Comparison of ENCODE assay signal across 36 cellular contexts in genomic region chr18:37405772-37406171, GRCh38.
"Had no signal": no experiment of that assay in that cellular context is flagged by ENCODE, and none has a peak within 500 bp of the region (broad histone marks: within the 10 kb centered on the region; RNA-seq: fewer than 3 reads in every experiment).

No MANE protein-coding gene starts in this region.

- H3K36me3 ChIP-seq: adrenal gland, brain microvascular endothelial cell, breast epithelium had no signal

- H3K4me3 Mint-ChIP-seq: activated B cell treated with CpG ODN at 0.5 μM for 24 hours; activated CD4-positive, alpha-beta memory T cell treated with anti-CD3 and anti-CD28 coated beads for 36 hours; activated CD4-positive, alpha-beta T cell treated with anti-CD3 and anti-CD28 coated beads, Interleukin-2, amount 10 ng/mL, durations not matched to agents 24 days and 14 days; activated CD8-positive, alpha-beta T cell treated with anti-CD3 and anti-CD28 coated beads for 36 hours; activated naive CD4-positive, alpha-beta T cell treated with anti-CD3 and anti-CD28 coated beads for 36 hours; activated naive CD8-positive, alpha-beta T cell treated with anti-CD3 and anti-CD28 coated beads for 36 hours; activated T-cell treated with anti-CD3 and anti-CD28 coated beads, Interleukin-2, amount 50 U/mL, for 4 hours; activated T-cell treated with anti-CD3 and anti-CD28 coated beads, Interleukin-2, amount 50 U/mL, for 72 hours; activated T-helper 1 cell treated with anti-CD3 and anti-CD28 coated beads, Interleukin-12 subunit alpha, Interleukin-12 subunit beta, Interleukin-2, Interleukin-4 antibody, amounts not matched to agents 30 ng/mL and 10 ng/mL and 1 ng/mL, durations not matched to agents 14 hours and 24 hours and 36 hours; activated T-helper 17 cell treated with anti-CD3 and anti-CD28 coated beads, Interleukin-2, amount 50 U/mL, for 72 hours; central memory CD8-positive, alpha-beta T cell; T-helper 1 cell treated with Interleukin-12 subunit alpha and Interleukin-12 subunit beta and Interleukin-4 antibody, amounts not matched to agents 30 μg/mL and 1 μg/mL, for 36 hours; T-helper 2 cell treated with Interferon-gamma antibody and Interleukin-4, amounts not matched to agents 5 μg/mL and 100 μg/mL, for 36 hours had no signal

- H3K27me3 Mint-ChIP-seq: activated B cell treated with CpG ODN at 0.5 μM for 24 hours; activated CD4-positive, alpha-beta memory T cell treated with anti-CD3 and anti-CD28 coated beads for 36 hours; activated CD4-positive, alpha-beta T cell treated with anti-CD3 and anti-CD28 coated beads, Interleukin-2, amount 10 ng/mL, durations not matched to agents 24 days and 14 days; activated CD8-positive, alpha-beta T cell treated with anti-CD3 and anti-CD28 coated beads for 36 hours; activated naive CD8-positive, alpha-beta T cell treated with anti-CD3 and anti-CD28 coated beads for 36 hours; activated T-helper 17 cell treated with anti-CD3 and anti-CD28 coated beads, Interleukin-2, amount 50 U/mL, for 72 hours; central memory CD8-positive, alpha-beta T cell had no signal

- H3K9me3 Mint-ChIP-seq: activated B cell treated with CpG ODN at 0.5 μM for 24 hours; activated CD4-positive, alpha-beta memory T cell treated with anti-CD3 and anti-CD28 coated beads for 36 hours; activated CD4-positive, alpha-beta T cell treated with anti-CD3 and anti-CD28 coated beads, Interleukin-2, amount 10 ng/mL, durations not matched to agents 24 days and 14 days; activated CD8-positive, alpha-beta T cell treated with anti-CD3 and anti-CD28 coated beads for 36 hours; activated naive CD4-positive, alpha-beta T cell treated with anti-CD3 and anti-CD28 coated beads for 36 hours; activated naive CD4-positive, alpha-beta T cell treated with anti-CD3 and anti-CD28 coated beads, Interleukin-2, amount 50 U/mL, for 72 hours; activated naive CD8-positive, alpha-beta T cell treated with anti-CD3 and anti-CD28 coated beads for 36 hours; activated T-cell treated with anti-CD3 and anti-CD28 coated beads, Interleukin-2, amount 50 U/mL, for 4 hours; activated T-cell treated with anti-CD3 and anti-CD28 coated beads, Interleukin-2, amount 50 U/mL, for 72 hours; activated T-helper 1 cell treated with anti-CD3 and anti-CD28 coated beads, Interleukin-12 subunit alpha, Interleukin-12 subunit beta, Interleukin-2, Interleukin-4 antibody, amounts not matched to agents 30 ng/mL and 10 ng/mL and 1 ng/mL, durations not matched to agents 14 hours and 24 hours and 36 hours; activated T-helper 17 cell treated with anti-CD3 and anti-CD28 coated beads, Interleukin-2, amount 50 U/mL, for 72 hours; central memory CD8-positive, alpha-beta T cell; T-helper 1 cell treated with Interleukin-12 subunit alpha and Interleukin-12 subunit beta and Interleukin-4 antibody, amounts not matched to agents 30 μg/mL and 1 μg/mL, for 36 hours; T-helper 2 cell treated with Interferon-gamma antibody and Interleukin-4, amounts not matched to agents 5 μg/mL and 100 μg/mL, for 36 hours had no signal

- H3K27ac Mint-ChIP-seq: activated B cell treated with CpG ODN at 0.5 μM for 24 hours; activated CD4-positive, alpha-beta memory T cell treated with anti-CD3 and anti-CD28 coated beads for 36 hours; activated CD4-positive, alpha-beta T cell treated with anti-CD3 and anti-CD28 coated beads, Interleukin-2, amount 10 ng/mL, durations not matched to agents 24 days and 14 days; activated CD8-positive, alpha-beta T cell treated with anti-CD3 and anti-CD28 coated beads for 36 hours; activated naive CD4-positive, alpha-beta T cell treated with anti-CD3 and anti-CD28 coated beads for 36 hours; activated naive CD8-positive, alpha-beta T cell treated with anti-CD3 and anti-CD28 coated beads for 36 hours; activated T-cell treated with anti-CD3 and anti-CD28 coated beads, Interleukin-2, amount 50 U/mL, for 72 hours; activated T-helper 1 cell treated with anti-CD3 and anti-CD28 coated beads, Interleukin-12 subunit alpha, Interleukin-12 subunit beta, Interleukin-2, Interleukin-4 antibody, amounts not matched to agents 30 ng/mL and 10 ng/mL and 1 ng/mL, durations not matched to agents 14 hours and 24 hours and 36 hours; activated T-helper 17 cell treated with anti-CD3 and anti-CD28 coated beads, Interleukin-2, amount 50 U/mL, for 72 hours; T-helper 1 cell treated with Interleukin-12 subunit alpha and Interleukin-12 subunit beta and Interleukin-4 antibody, amounts not matched to agents 30 μg/mL and 1 μg/mL, for 36 hours; T-helper 2 cell treated with Interferon-gamma antibody and Interleukin-4, amounts not matched to agents 5 μg/mL and 100 μg/mL, for 36 hours had no signal

- H3K27ac ChIP-seq: adrenal gland, body of pancreas, brain microvascular endothelial cell, breast epithelium, VCaP had no signal

- H3K9me3 ChIP-seq: adrenal gland, body of pancreas, breast epithelium had no signal

- H3K4me1 Mint-ChIP-seq: activated B cell treated with CpG ODN at 0.5 μM for 24 hours; activated CD4-positive, alpha-beta T cell treated with anti-CD3 and anti-CD28 coated beads, Interleukin-2, amount 10 ng/mL, durations not matched to agents 24 days and 14 days; activated T-helper 17 cell treated with anti-CD3 and anti-CD28 coated beads, Interleukin-2, amount 50 U/mL, for 72 hours had no signal

- H3K36me3 Mint-ChIP-seq: activated CD4-positive, alpha-beta memory T cell treated with anti-CD3 and anti-CD28 coated beads for 36 hours; activated naive CD4-positive, alpha-beta T cell treated with anti-CD3 and anti-CD28 coated beads, Interleukin-2, amount 50 U/mL, for 72 hours; activated naive CD8-positive, alpha-beta T cell treated with anti-CD3 and anti-CD28 coated beads for 36 hours had no signal

- DNase-seq: activated B cell treated with CpG ODN at 0.5 μM for 24 hours; activated CD4-positive, alpha-beta memory T cell treated with anti-CD3 and anti-CD28 coated beads for 36 hours; activated CD4-positive, alpha-beta T cell treated with anti-CD3 and anti-CD28 coated beads for 4 hours; activated CD4-positive, alpha-beta T cell treated with anti-CD3 and anti-CD28 coated beads, Interleukin-2, amount 10 ng/mL, durations not matched to agents 24 days and 14 days; activated CD4-positive, alpha-beta T cell treated with anti-CD3 and anti-CD28 coated beads, Interleukin-2, amount 50 U/mL, for 1 hour; activated CD4-positive, alpha-beta T cell treated with anti-CD3 and anti-CD28 coated beads, Interleukin-2, amount 50 U/mL, for 4 hours; activated CD4-positive, CD25-positive, alpha-beta regulatory T cell treated with anti-CD3 and anti-CD28 coated beads, Interleukin-2, amount 50 U/mL, for 72 hours; activated CD8-positive, alpha-beta memory T cell treated with anti-CD3 and anti-CD28 coated beads, Interleukin-2, amount 50 U/mL, for 4 hours; activated CD8-positive, alpha-beta T cell treated with anti-CD3 and anti-CD28 coated beads for 36 hours; activated effector memory CD4-positive, alpha-beta T cell treated with anti-CD3 and anti-CD28 coated beads, Interleukin-2, amount 50 U/mL, for 16 hours; activated gamma-delta T cell treated with Interleukin-2 at 50 U/mL for 16 hours; activated naive CD4-positive, alpha-beta T cell; activated naive CD4-positive, alpha-beta T cell treated with anti-CD3 and anti-CD28 coated beads for 36 hours; activated naive CD4-positive, alpha-beta T cell treated with anti-CD3 and anti-CD28 coated beads, Interleukin-2, amount 50 U/mL, for 16 hours; activated naive CD8-positive, alpha-beta T cell treated with anti-CD3 and anti-CD28 coated beads for 36 hours; activated T-cell treated with anti-CD3 and anti-CD28 coated beads for 4 hours; activated T-cell treated with anti-CD3 and anti-CD28 coated beads, Interleukin-2, amount 50 U/mL, for 1 hour; activated T-cell treated with anti-CD3 and anti-CD28 coated beads, Interleukin-2, amount 50 U/mL, for 4 hours; activated T-cell treated with anti-CD3 and anti-CD28 coated beads, Interleukin-2, amount 50 U/mL, for 72 hours; adrenal gland; amniotic stem cell; aorta; body of pancreas; brain microvascular endothelial cell; cerebellar nuclear complex; T-helper 1 cell; T-helper 2 cell; T-helper 9 cell had no signal
